Comparison of ENCODE assay signal across 16 cellular contexts in genomic region chr17:41905172-41905571, GRCh38. TPM values are rescaled to one million over a fixed set of nuclear protein-coding genes. Genes with fewer than 3 reads are reported as not detected.
A peak's percentile ranks its signal among the peaks of the same experiment; 100 is the strongest.
DNase-seq lines count a peak whose midpoint lies in the region; ATAC-seq, FAIRE-seq and TF ChIP-seq lines count a peak whose summit lies in the region.
"Had no signal": no experiment of that assay in that cellular context is flagged by ENCODE, and none has a peak within 500 bp of the region (broad histone marks: within the 10 kb centered on the region; RNA-seq: fewer than 3 reads in every experiment).

No MANE protein-coding gene starts in this region.

- DNase-seq in A549 (ENCODE audit: low read depth in 1 of 2, low spot score in 1 of 2) (no peak), HTR-8/SVneo (ENCODE audit: insufficient read length, low spot score) (no peak), bronchial epithelial cell (ENCODE audit: low read depth) (no peak), small intestine (peak; percentile 95), gastrocnemius medialis (no peak), prostate gland (ENCODE audit: low spot score) (no peak)
- DNase-seq: CD4-positive, alpha-beta memory T cell; DMS153; DMS79; GF-D8; GOT3; H7; HFFc6 had no signal

- intact Hi-C loops in gastrocnemius medialis (cut with DNase I; ENCODE audit: low total_unique reads): no loop called here
- intact Hi-C loops in prostate gland (cut with DNase I): no loop called here

- TF ChIP-seq CTCF in A549 (IDR thresholded peaks at IDR 0.05): no peak
- TF ChIP-seq CTCF in bronchial epithelial cell (IDR thresholded peaks at IDR 0.05; ENCODE audit: insufficient read depth, low read length, severe bottlenecking): no peak
- TF ChIP-seq CTCF in gastrocnemius medialis (IDR thresholded peaks at IDR 0.05 in 4 of 5, conservative IDR thresholded peaks at IDR 0.05 in 1 of 5): no peak
- no peak for TF ChIP-seq CTCF in prostate gland (IDR thresholded peaks at IDR 0.05)

- CTCF ChIA-PET in A549 (lab: Yijun Ruan, JAX): interaction anchor here (1.0 to 1.5 kb wide), 3 partner anchors 54 to 167 kb away, joined by 3 to 4 read pairs (median 4); no protein-coding TSS in a partner anchor

- H3K4me1 ChIP-seq in A549 (peaks cover 76% of the 10 kb centered on the region), small intestine (ENCODE audit: control insufficient read depth in 2 of 2, insufficient read depth in 1 of 2, low read depth in 1 of 2, low read length in 1 of 2) (peaks cover 6 to 9% of the 10 kb centered on the region in 2 donors), gastrocnemius medialis (no peaks in the 10 kb centered on the region), prostate gland (replicated peaks) (no peaks in the 10 kb centered on the region)
- H3K4me1 ChIP-seq: BLaER1 had no signal

- peak overlapping the region; percentile 93 to 96 for H3K27ac ChIP-seq in A549
- peak overlapping the region; percentile 42 for H3K27ac ChIP-seq in small intestine (ENCODE audit: low read depth in 1 of 2, low read length in 1 of 2)
- H3K27ac ChIP-seq in gastrocnemius medialis: no peak overlapping the region
- H3K27ac ChIP-seq in prostate gland: no peak overlapping the region
- H3K27ac ChIP-seq: BLaER1 had no signal

- H3K27me3 ChIP-seq in bronchial epithelial cell (ENCODE audit: control insufficient read depth, insufficient read depth, low read length) (no peaks in the 10 kb centered on the region), small intestine (ENCODE audit: control insufficient read depth in 2 of 2, insufficient read depth in 2 of 2, low read length in 2 of 2) (no peaks in the 10 kb centered on the region), gastrocnemius medialis (no peaks in the 10 kb centered on the region), prostate gland (replicated peaks; ENCODE audit: insufficient read depth) (no peaks in the 10 kb centered on the region)
- H3K27me3 ChIP-seq: BLaER1 had no signal

- H3K36me3 ChIP-seq in bronchial epithelial cell (ENCODE audit: control insufficient read depth, insufficient read depth, low read length) (peaks cover 53% of the 10 kb centered on the region), small intestine (ENCODE audit: control insufficient read depth in 2 of 2, insufficient read depth in 2 of 2, low read length in 2 of 2) (peaks cover 19 to 32% of the 10 kb centered on the region in 2 donors), gastrocnemius medialis (peaks cover 0 to 72% of the 10 kb centered on the region in 2 donors), prostate gland (peaks cover 21 to 38% of the 10 kb centered on the region in 2 donors)

- POLR2A ChIA-PET in A549 (lab: Yijun Ruan, JAX): interaction anchor here (1.2 kb wide), 1 partner anchor 26 kb away, joined by 5 read pairs; no protein-coding TSS in a partner anchor

- no peaks in the 10 kb centered on the region for H3K9me3 ChIP-seq in A549
- no peaks in the 10 kb centered on the region for H3K9me3 ChIP-seq in small intestine (ENCODE audit: control insufficient read depth, low read depth)
- no peaks in the 10 kb centered on the region for H3K9me3 ChIP-seq in gastrocnemius medialis
- no peaks in the 10 kb centered on the region for H3K9me3 ChIP-seq in prostate gland
- H3K9me3 ChIP-seq: BLaER1 had no signal

- 87% methylated on average over 4 of the region's 4 CpGs for WGBS in A549 (ENCODE audit: missing lambda C conversion rate)
- WGBS in small intestine, 3 donors: 16 to 71% (median 46%) methylated on average over 4 of the region's 4 CpGs
- WGBS in prostate gland: 90% methylated on average over 4 of the region's 4 CpGs

- ATAC-seq in A549: no peak
- no peak for ATAC-seq in gastrocnemius medialis
- ATAC-seq: HCT116 had no signal

- TF ChIP-seq POLR2A in A549 (IDR thresholded peaks at IDR 0.05; ENCODE audit: low read length) (no peak), gastrocnemius medialis (IDR thresholded peaks at IDR 0.05) (no peak), prostate gland (IDR thresholded peaks at IDR 0.05) (no peak)

- no peak for FAIRE-seq in A549 (lab: Jason Lieb, UNC)
- peak; percentile 28 for FAIRE-seq in HTR-8/SVneo (lab: Jason Lieb, UNC)
- peak; percentile 85 for FAIRE-seq in bronchial epithelial cell (lab: Jason Lieb, UNC)
- no peak for FAIRE-seq in small intestine (lab: Jason Lieb, UNC)
- FAIRE-seq: A204.1 had no signal

- TF ChIP-seq RAD21 in A549 (conservative IDR thresholded peaks at IDR 0.05 in 1 of 2, IDR thresholded peaks at IDR 0.05 in 1 of 2): no peak

- in situ Hi-C loops in gastrocnemius medialis (cut with MboI; ENCODE audit: low sequenced_read_pairs in 4 of 4): no loop called here

- H3K4me3 ChIP-seq in A549: no peak overlapping the region
- H3K4me3 ChIP-seq in bronchial epithelial cell (ENCODE audit: low read depth, low read length): no peak overlapping the region
- H3K4me3 ChIP-seq in small intestine (ENCODE audit: low read depth in 1 of 2, low read length in 2 of 2): no peak overlapping the region
- H3K4me3 ChIP-seq in gastrocnemius medialis: no peak overlapping the region
- no peak overlapping the region for H3K4me3 ChIP-seq in prostate gland
- H3K4me3 ChIP-seq: BLaER1 had no signal

- peak overlapping the region; percentile 84 for H3K4me2 ChIP-seq in A549
- H3K4me2 ChIP-seq: BLaER1 had no signal

- TF ChIP-seq EP300 in A549 (IDR thresholded peaks at IDR 0.05): no peak

TF ChIP-seq in A549, 52 proteins besides CTCF, POLR2A, EP300 and RAD21:
- no peak for TF ChIP-seq EHMT2 (IDR thresholded peaks at IDR 0.05; ENCODE audit: low read depth)
- no peak for TF ChIP-seq NFE2L2 (conservative IDR thresholded peaks at IDR 0.05; ENCODE audit: low read length)
- TF ChIP-seq EHF (CRISPR knock-in tag; IDR thresholded peaks at IDR 0.05): no peak
- no peak for TF ChIP-seq CHD2 (IDR thresholded peaks at IDR 0.05; ENCODE audit: low read length, partially characterized antibody)
- no peak for TF ChIP-seq SREBF2 (IDR thresholded peaks at IDR 0.05)
- TF ChIP-seq RNF2 (IDR thresholded peaks at IDR 0.05; ENCODE audit: borderline replicate concordance, low read depth): no peak
- no peak for TF ChIP-seq CBX2 (IDR thresholded peaks at IDR 0.05; ENCODE audit: borderline replicate concordance, low read depth)
- no peak for TF ChIP-seq CBX8 (IDR thresholded peaks at IDR 0.05)
- no peak for TF ChIP-seq CHD4 (IDR thresholded peaks at IDR 0.05; ENCODE audit: borderline replicate concordance)

RNA-seq across cellular contexts. Expression of gene ACLY, which starts 13.6 kb away (rescaled TPM):
- polyA plus RNA-seq in A549 (2011; rRNA removed): 367 and 376 TPM in 2 replicates
- 262 and 313 TPM in 2 replicates for polyA plus RNA-seq in A549 (2012; cell fraction: cytosol; rRNA removed)
- 414 and 459 TPM in 2 replicates for polyA plus RNA-seq in A549 (2012; cell fraction: nucleus; rRNA removed)
- 337 to 355 TPM (median 344 TPM) in 3 replicates for polyA plus RNA-seq in A549 (2017; fragmentation: RNase III; extraction: RNeasy Plus Mini Kit Qiagen cat#74134 plus additional on column Dnase treatment)
- polyA minus RNA-seq in A549 (2011; rRNA and poly(A)+ RNA removed): 672 and 786 TPM in 2 replicates
- total RNA-seq in bronchial epithelial cell: 78.5 and 121 TPM in 2 replicates
- polyA plus RNA-seq in small intestine: 10 to 100 TPM; 44.0 to 55.6 (median 53.2) TPM
- total RNA-seq in gastrocnemius medialis: 10 to 100 TPM; 20.8 to 35.0 (median 30.7) TPM
- total RNA-seq in prostate gland: 100 to 1,000 TPM; 114 to 203 TPM

RNA-seq across cellular contexts. Expression of gene ODAD4, which starts 25.2 kb away (rescaled TPM):
- polyA plus RNA-seq in A549 (2011; rRNA removed) (2.0 and 2.3 TPM in 2 replicates), A549 (2017; fragmentation: RNase III; extraction: RNeasy Plus Mini Kit Qiagen cat#74134 plus additional on column Dnase treatment) (2.2 to 2.5 TPM (median 2.3 TPM) in 3 replicates), small intestine (under 1 TPM in 1 of 3 donors, not detected in 2; 0.28 TPM)
- polyA plus RNA-seq in A549 (2012; cell fraction: cytosol; rRNA removed): 0.47 and 0.56 TPM in 2 replicates
- 0.64 and 0.80 TPM in 2 replicates for polyA plus RNA-seq in A549 (2012; cell fraction: nucleus; rRNA removed)
- polyA minus RNA-seq in A549 (2011; rRNA and poly(A)+ RNA removed): 2.8 TPM in 2 replicates
- total RNA-seq in bronchial epithelial cell (0.13 and 0.26 TPM in 2 replicates), gastrocnemius medialis (1 to 10 TPM in 1 of 4 donors, under 1 TPM in 2, not detected in 1; 0.13 to 1.3 (median 0.20) TPM), prostate gland (1 to 10 TPM in 1 of 2 donors, under 1 TPM in 1; 0.55 to 4.3 TPM)

RNA-seq across cellular contexts. Expression of gene KLHL11, which starts 39.9 kb away (rescaled TPM):
- polyA plus RNA-seq in A549 (2011; rRNA removed) (12.7 and 13.7 TPM in 2 replicates), A549 (2017; fragmentation: RNase III; extraction: RNeasy Plus Mini Kit Qiagen cat#74134 plus additional on column Dnase treatment) (3.1 to 3.8 TPM (median 3.8 TPM) in 3 replicates), small intestine (1 to 10 TPM in 1 of 3 donors, not detected in 2; 1.7 TPM)
- 3.3 and 4.2 TPM in 2 replicates for polyA plus RNA-seq in A549 (2012; cell fraction: cytosol; rRNA removed)
- polyA plus RNA-seq in A549 (2012; cell fraction: nucleus; rRNA removed): 2.4 and 2.8 TPM in 2 replicates
- polyA minus RNA-seq in A549 (2011; rRNA and poly(A)+ RNA removed): 36.7 and 42.0 TPM in 2 replicates
- total RNA-seq in bronchial epithelial cell (31.0 and 33.2 TPM in 2 replicates), gastrocnemius medialis (1 to 10 TPM; 2.2 to 4.7 (median 3.8) TPM), prostate gland (10 to 100 TPM; 24.2 to 45.0 TPM)

Comparison
In these comparisons a context has a peak if more than half of its experiments do, and no peak if none do; other contexts are left out.
1. H3K27ac ChIP-seq: peak in A549 (2 of 2) and small intestine (2 of 2); none in gastrocnemius medialis (0 of 4) and prostate gland (0 of 2).